Comparison of ENCODE assay signal across 9 cellular contexts in the genomic region with DNA sequence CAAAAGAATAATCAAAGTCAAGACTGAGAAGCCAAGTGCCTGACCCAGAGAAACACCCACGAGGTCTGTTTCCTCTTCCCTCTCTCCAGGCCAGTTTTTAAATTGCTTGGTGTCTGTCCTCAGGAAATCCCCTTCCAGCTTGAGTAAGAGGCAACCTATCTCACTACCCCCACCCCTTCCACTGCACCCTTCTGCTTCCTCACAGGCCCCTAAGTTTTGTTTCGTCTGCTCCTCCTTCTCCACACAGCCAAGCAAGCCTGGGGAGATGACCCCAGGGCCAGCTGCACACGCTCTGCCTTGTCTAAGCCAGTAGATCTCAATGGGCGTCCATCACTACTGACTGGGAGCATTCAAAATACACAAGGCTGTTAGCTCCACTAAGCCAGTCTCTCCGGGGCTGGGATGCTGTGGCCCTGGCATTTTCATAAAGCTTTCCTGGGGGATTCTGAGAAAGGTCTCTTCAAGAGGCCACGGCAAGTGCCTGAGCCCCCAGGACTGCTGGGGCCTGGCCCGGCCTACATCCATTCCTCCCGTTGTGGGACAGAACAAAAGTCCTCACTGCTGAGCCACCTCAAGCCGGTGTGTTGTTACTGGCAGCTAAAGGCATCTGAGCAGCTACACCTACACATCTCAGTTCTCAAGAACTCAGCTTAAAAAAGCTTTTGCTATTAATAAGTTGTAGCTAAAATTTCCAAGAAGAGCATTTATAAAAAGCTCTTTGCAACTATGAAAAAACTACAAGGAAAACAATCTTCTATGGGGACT. TPM values are rescaled to one million over a fixed set of nuclear protein-coding genes. Genes with fewer than 3 reads are reported as not detected.
DNase-seq lines count a peak whose midpoint lies in the region; ATAC-seq and TF ChIP-seq lines count a peak whose summit lies in the region.
"Had no signal": no experiment of that assay in that cellular context is flagged by ENCODE, and none has a peak within 500 bp of the region (broad histone marks: within the 10 kb centered on the region; RNA-seq: fewer than 3 reads in every experiment).

No MANE protein-coding gene starts in this region.

- peaks cover 13 to 15% of the 10 kb centered on the region in 2 donors for H3K36me3 ChIP-seq in thyroid gland

- intact Hi-C loops in activated naive CD4-positive, alpha-beta T cell treated with anti-CD3 and anti-CD28 coated beads for 36 hours (cut with micrococcal nuclease), result loop anchor here (1.0 kb wide), 2 partner anchors 14 to 18 kb away; partner anchors contain the start of genes ATF5 and NUP62
- intact Hi-C loops in thyroid gland (cut with DNase I), result no loop called here

- H3K4me1 Mint-ChIP-seq in activated naive CD4-positive, alpha-beta T cell treated with anti-CD3 and anti-CD28 coated beads for 36 hours (ENCODE audit: low read depth), result peaks cover 48% of the 10 kb centered on the region
- no peaks in the 10 kb centered on the region for H3K4me1 Mint-ChIP-seq in glutamatergic neuron (ENCODE audit: low read depth, unreplicated experiment)

- CTCF ChIA-PET in activated naive CD4-positive, alpha-beta T cell treated with anti-CD3 and anti-CD28 coated beads for 36 hours (lab: Charles Lee), result interaction anchor here (0.6 to 1.6 kb wide), 9 partner anchors 9 to 194 kb away, joined by 3 to 6 read pairs (median 4); no protein-coding TSS in a partner anchor

- H3K4me3 Mint-ChIP-seq in activated naive CD4-positive, alpha-beta T cell treated with anti-CD3 and anti-CD28 coated beads for 36 hours, result peak overlapping the region; percentile 17
- H3K4me3 Mint-ChIP-seq in glutamatergic neuron (ENCODE audit: unreplicated experiment), result no peak overlapping the region

- H3K27me3 ChIP-seq in thyroid gland, result no peaks in the 10 kb centered on the region

- peak; percentile 65 for DNase-seq in activated naive CD4-positive, alpha-beta T cell treated with anti-CD3 and anti-CD28 coated beads for 36 hours
- DNase-seq in activated naive CD4-positive, alpha-beta T cell treated with anti-CD3 and anti-CD28 coated beads, Interleukin-2, amount 50 U/mL, for 16 hours, result no peak
- DNase-seq in SKM-1 (lab: John Stamatoyannopoulos, UW; ENCODE audit: unreplicated experiment) (peak; percentile 2), glutamatergic neuron (no peak), thyroid gland (peak; percentile 47 to 49), SHP77 treated with DMSO at 0.1 percent for 48 hours (lab: John Stamatoyannopoulos, UW) (no peak), NCI-H1436 treated with DMSO at 0.1 percent for 48 hours (lab: John Stamatoyannopoulos, UW) (no peak)

- peaks cover 8 to 23% of the 10 kb centered on the region in 2 donors for H3K4me1 ChIP-seq in thyroid gland

- no peak for TF ChIP-seq CTCF in glutamatergic neuron (IDR thresholded peaks at IDR 0.05; ENCODE audit: partially characterized antibody, unreplicated experiment)
- TF ChIP-seq CTCF in thyroid gland (IDR thresholded peaks at IDR 0.05), result no peak

- no peak for ATAC-seq in HG02970 (IDR thresholded peaks at IDR 0.05; ENCODE audit: low FRiP score, unreplicated experiment)

- H3K36me3 Mint-ChIP-seq in activated naive CD4-positive, alpha-beta T cell treated with anti-CD3 and anti-CD28 coated beads for 36 hours (ENCODE audit: low read depth), result peaks cover 61% of the 10 kb centered on the region
- peaks cover 12% of the 10 kb centered on the region for H3K36me3 Mint-ChIP-seq in glutamatergic neuron (ENCODE audit: unreplicated experiment)

- no peak overlapping the region for H3K4me3 ChIP-seq in thyroid gland (replicated peaks in 1 of 3)

- H3K27ac ChIP-seq in thyroid gland, result peak overlapping the region; percentile 39 to 55 (median 45)
- H3K27ac ChIP-seq: C4-2B had no signal

- H3K27ac Mint-ChIP-seq in activated naive CD4-positive, alpha-beta T cell treated with anti-CD3 and anti-CD28 coated beads for 36 hours, result peak overlapping the region; percentile 90
- peak overlapping the region; percentile 37 for H3K27ac Mint-ChIP-seq in glutamatergic neuron (ENCODE audit: unreplicated experiment)

- no peaks in the 10 kb centered on the region for H3K9me3 ChIP-seq in thyroid gland

- TF ChIP-seq POLR2A in thyroid gland (IDR thresholded peaks at IDR 0.05), result no peak

- H3K9me3 Mint-ChIP-seq in activated naive CD4-positive, alpha-beta T cell treated with anti-CD3 and anti-CD28 coated beads for 36 hours, result no peaks in the 10 kb centered on the region
- peaks cover 9% of the 10 kb centered on the region for H3K9me3 Mint-ChIP-seq in glutamatergic neuron (ENCODE audit: unreplicated experiment)

- 44 to 47% methylated on average over 9 of the region's 9 CpGs for whole genome bisulfite sequencing in thyroid gland, 2 donors

- no peaks in the 10 kb centered on the region for H3K27me3 Mint-ChIP-seq in activated naive CD4-positive, alpha-beta T cell treated with anti-CD3 and anti-CD28 coated beads for 36 hours (ENCODE audit: low read depth)
- peaks cover 6% of the 10 kb centered on the region for H3K27me3 Mint-ChIP-seq in glutamatergic neuron (ENCODE audit: unreplicated experiment)

RNA-seq across cellular contexts. Expression of gene IL4I1, which starts 14.9 kb away (rescaled TPM):
- total RNA-seq in activated naive CD4-positive, alpha-beta T cell treated with anti-CD3 and anti-CD28 coated beads for 36 hours, result 1 to 10 TPM; 7.2 to 7.5 TPM
- total RNA-seq in glutamatergic neuron (ENCODE audit: unreplicated experiment) (0.59 TPM), thyroid gland (under 1 TPM in 1 of 4 donors, not detected in 3; 0.83 TPM)

RNA-seq across cellular contexts. Expression of gene ATF5, which starts 17.4 kb away (rescaled TPM):
- total RNA-seq in activated naive CD4-positive, alpha-beta T cell treated with anti-CD3 and anti-CD28 coated beads for 36 hours, result 1 to 10 TPM; 8.0 to 8.8 TPM
- total RNA-seq in glutamatergic neuron (ENCODE audit: unreplicated experiment), result 138 TPM
- 10 to 100 TPM in 1 of 4 donors, 1 to 10 TPM in 3; 6.3 to 17.9 (median 8.0) TPM for total RNA-seq in thyroid gland

RNA-seq across cellular contexts. Expression of gene NUP62, which starts 17.7 kb away (rescaled TPM):
- total RNA-seq in activated naive CD4-positive, alpha-beta T cell treated with anti-CD3 and anti-CD28 coated beads for 36 hours, result 10 to 100 TPM; 89.2 to 92.5 TPM
- total RNA-seq in glutamatergic neuron (ENCODE audit: unreplicated experiment) (65.4 TPM), thyroid gland (10 to 100 TPM; 27.5 to 32.3 (median 30.5) TPM)

RNA-seq across cellular contexts. Expression of gene TBC1D17, which starts 34.1 kb away (rescaled TPM):
- 10 to 100 TPM; 29.8 to 32.4 TPM for total RNA-seq in activated naive CD4-positive, alpha-beta T cell treated with anti-CD3 and anti-CD28 coated beads for 36 hours
- total RNA-seq in glutamatergic neuron (ENCODE audit: unreplicated experiment) (56.8 TPM), thyroid gland (10 to 100 TPM; 28.5 to 41.9 (median 39.7) TPM)

RNA-seq across cellular contexts. Expression of gene AKT1S1, which starts 34.4 kb away (rescaled TPM):
- 10 to 100 TPM; 13.3 to 14.2 TPM for total RNA-seq in activated naive CD4-positive, alpha-beta T cell treated with anti-CD3 and anti-CD28 coated beads for 36 hours
- total RNA-seq in glutamatergic neuron (ENCODE audit: unreplicated experiment) (23.7 TPM), thyroid gland (10 to 100 TPM; 16.7 to 26.0 (median 21.5) TPM)

Comparison
In these comparisons a context has a peak if more than half of its experiments do, and no peak if none do; other contexts are left out.
1. DNase-seq: peak in activated naive CD4-positive, alpha-beta T cell treated with anti-CD3 and anti-CD28 coated beads for 36 hours (single experiment), SKM-1 (single experiment) and thyroid gland (2 of 2); none in activated naive CD4-positive, alpha-beta T cell treated with anti-CD3 and anti-CD28 coated beads, Interleukin-2, amount 50 U/mL, for 16 hours (single experiment), glutamatergic neuron (single experiment), SHP77 treated with DMSO at 0.1 percent for 48 hours (single experiment) and NCI-H1436 treated with DMSO at 0.1 percent for 48 hours (single experiment).